Comparison of ENCODE assay signal across 21 cellular contexts in the genomic region with DNA sequence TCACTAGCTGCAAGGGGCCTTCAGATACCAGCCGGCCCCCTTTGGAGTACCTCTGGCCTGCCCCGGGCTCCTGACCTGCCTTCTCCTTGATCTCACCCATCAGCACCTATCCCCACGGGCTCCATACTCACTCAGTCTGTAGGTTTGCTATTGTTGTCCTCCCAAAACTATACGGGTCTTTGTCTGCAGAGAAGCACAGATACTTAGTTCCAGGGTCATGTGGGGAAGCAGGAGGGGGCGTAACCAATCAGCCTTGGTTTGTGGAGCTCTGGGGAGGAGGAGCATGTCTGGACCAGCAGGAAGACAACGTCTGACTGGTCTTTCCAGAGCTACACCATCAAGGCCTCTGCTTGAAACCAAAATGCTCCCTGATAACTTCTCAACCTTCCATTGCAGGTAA. TPM values are rescaled to one million over a fixed set of nuclear protein-coding genes. Genes with fewer than 3 reads are reported as not detected.
DNase-seq lines count a peak whose midpoint lies in the region; ATAC-seq and TF ChIP-seq lines count a peak whose summit lies in the region.
"Had no signal": no experiment of that assay in that cellular context is flagged by ENCODE, and none has a peak within 500 bp of the region (broad histone marks: within the 10 kb centered on the region; RNA-seq: fewer than 3 reads in every experiment).

No MANE protein-coding gene starts in this region.

- H3K9me3 ChIP-seq in HEK293 (ENCODE audit: control insufficient read depth, insufficient read depth, low read depth, low read length): no peaks in the 10 kb centered on the region
- H3K9me3 ChIP-seq: lower lobe of right lung, right atrium auricular region, vagina had no signal

- H3K27me3 Mint-ChIP-seq in activated CD4-positive, alpha-beta T cell treated with anti-CD3 and anti-CD28 coated beads, Interleukin-2, amount 10 ng/mL, durations not matched to agents 24 days and 14 days: no peaks in the 10 kb centered on the region
- no peaks in the 10 kb centered on the region for H3K27me3 Mint-ChIP-seq in activated T-helper 17 cell treated with anti-CD3 and anti-CD28 coated beads, Interleukin-2, amount 50 U/mL, for 72 hours
- H3K27me3 Mint-ChIP-seq in nephron progenitor cell (ENCODE audit: low read depth, poor library complexity): no peaks in the 10 kb centered on the region

- peaks cover 14% of the 10 kb centered on the region for H3K4me1 ChIP-seq in HEK293 (ENCODE audit: control insufficient read depth, insufficient read depth, low read length)
- H3K4me1 ChIP-seq: right atrium auricular region had no signal

- no peak overlapping the region for H3K27ac ChIP-seq in HEK293 (ENCODE audit: extremely low read depth, low read depth, low read length)
- H3K27ac ChIP-seq: lower lobe of right lung, right atrium auricular region had no signal

- intact Hi-C loops in activated CD4-positive, alpha-beta T cell treated with anti-CD3 and anti-CD28 coated beads, Interleukin-2, amount 10 ng/mL, durations not matched to agents 24 days and 14 days (cut with micrococcal nuclease): loop anchor here (1.0 to 5.0 kb wide), 6 partner anchors 14 to 132 kb away; a partner anchor contains a TSS

- H3K36me3 Mint-ChIP-seq in activated CD4-positive, alpha-beta T cell treated with anti-CD3 and anti-CD28 coated beads, Interleukin-2, amount 10 ng/mL, durations not matched to agents 24 days and 14 days (ENCODE audit: low read depth): peaks cover 70% of the 10 kb centered on the region
- H3K36me3 Mint-ChIP-seq in activated T-helper 17 cell treated with anti-CD3 and anti-CD28 coated beads, Interleukin-2, amount 50 U/mL, for 72 hours (ENCODE audit: low read depth): peaks cover 100% of the 10 kb centered on the region
- H3K36me3 Mint-ChIP-seq in nephron progenitor cell (ENCODE audit: low read depth): peaks cover 37% of the 10 kb centered on the region

- no peaks in the 10 kb centered on the region for H3K9me3 Mint-ChIP-seq in activated CD4-positive, alpha-beta T cell treated with anti-CD3 and anti-CD28 coated beads, Interleukin-2, amount 10 ng/mL, durations not matched to agents 24 days and 14 days
- H3K9me3 Mint-ChIP-seq in activated T-helper 17 cell treated with anti-CD3 and anti-CD28 coated beads, Interleukin-2, amount 50 U/mL, for 72 hours: no peaks in the 10 kb centered on the region
- no peaks in the 10 kb centered on the region for H3K9me3 Mint-ChIP-seq in nephron progenitor cell
- H3K9me3 Mint-ChIP-seq: nephron had no signal

- no peak overlapping the region for H3K27ac Mint-ChIP-seq in activated CD4-positive, alpha-beta T cell treated with anti-CD3 and anti-CD28 coated beads, Interleukin-2, amount 10 ng/mL, durations not matched to agents 24 days and 14 days
- peak overlapping the region; percentile 85 for H3K27ac Mint-ChIP-seq in activated T-helper 17 cell treated with anti-CD3 and anti-CD28 coated beads, Interleukin-2, amount 50 U/mL, for 72 hours
- H3K27ac Mint-ChIP-seq in nephron progenitor cell: peak overlapping the region; percentile 87

- no peak overlapping the region for H3K4me3 ChIP-seq in HEK293 (ENCODE audit: low read depth, low read length)
- H3K4me3 ChIP-seq: lower lobe of right lung, right atrium auricular region, vagina had no signal

- TF ChIP-seq CTCF in HEK293 (tag by site-specific recombination; IDR thresholded peaks at IDR 0.05) (no peak), nephron progenitor cell (IDR thresholded peaks at IDR 0.05) (no peak)

- POLR2A ChIA-PET in HEK293 (lab: Yijun Ruan, JAX): interaction anchor here (0.9 to 1.5 kb wide), 2 partner anchors 16 to 89 kb away, joined by 3 to 4 read pairs; a partner anchor contains a TSS

- H3K36me3 ChIP-seq in HEK293 (ENCODE audit: control insufficient read depth in 2 of 2, insufficient read depth in 1 of 2, low read length in 2 of 2): peaks cover 8 to 73% of the 10 kb centered on the region in 2 experiments; a peak in 2 of 3 replicates

- no peak for DNase-seq in activated CD4-positive, alpha-beta T cell treated with anti-CD3 and anti-CD28 coated beads, Interleukin-2, amount 10 ng/mL, durations not matched to agents 24 days and 14 days
- DNase-seq in activated CD4-positive, alpha-beta T cell treated with anti-CD3 and anti-CD28 coated beads for 1 hour: no peak
- no peak for DNase-seq in nephron progenitor cell
- DNase-seq in central memory CD4-positive, alpha-beta T cell: no peak
- DNase-seq: ACHN; activated effector memory CD4-positive, alpha-beta T cell treated with Interleukin-2 at 50 U/mL for 16 hours; COR-L47; GOT3; KBM-7; lower lobe of right lung; NCI-H1417 treated with DMSO at 0.1 percent for 48 hours; NCI-H226 had no signal

- no peak for ATAC-seq in activated T-helper 17 cell treated with anti-CD3 and anti-CD28 coated beads, Interleukin-2, amount 50 U/mL, for 72 hours (replicated peaks)
- ATAC-seq in GM19324 (IDR thresholded peaks at IDR 0.05; ENCODE audit: low FRiP score, unreplicated experiment): no peak
- ATAC-seq in HG03025 (IDR thresholded peaks at IDR 0.05; ENCODE audit: low FRiP score, unreplicated experiment): no peak

- H3K4me3 Mint-ChIP-seq in activated CD4-positive, alpha-beta T cell treated with anti-CD3 and anti-CD28 coated beads, Interleukin-2, amount 10 ng/mL, durations not matched to agents 24 days and 14 days: peak overlapping the region; percentile 27
- H3K4me3 Mint-ChIP-seq in activated T-helper 17 cell treated with anti-CD3 and anti-CD28 coated beads, Interleukin-2, amount 50 U/mL, for 72 hours: peak overlapping the region; percentile 80
- H3K4me3 Mint-ChIP-seq in nephron progenitor cell: no peak overlapping the region
- H3K4me3 Mint-ChIP-seq: nephron had no signal

- H3K4me1 Mint-ChIP-seq in activated CD4-positive, alpha-beta T cell treated with anti-CD3 and anti-CD28 coated beads, Interleukin-2, amount 10 ng/mL, durations not matched to agents 24 days and 14 days: peaks cover 34% of the 10 kb centered on the region
- peaks cover 36% of the 10 kb centered on the region for H3K4me1 Mint-ChIP-seq in activated T-helper 17 cell treated with anti-CD3 and anti-CD28 coated beads, Interleukin-2, amount 50 U/mL, for 72 hours
- peaks cover 33% of the 10 kb centered on the region for H3K4me1 Mint-ChIP-seq in nephron progenitor cell

- CTCF ChIA-PET in HEK293 (lab: Yijun Ruan, JAX): interaction anchor here (0.6 to 1.4 kb wide), 4 partner anchors 11 to 712 kb away, joined by 3 to 4 read pairs (median 3); a partner anchor contains a TSS

TF ChIP-seq in HEK293, 187 proteins besides CTCF, POLR2A, EP300 and RAD21:
- TF ChIP-seq SP2 (tag by site-specific recombination; IDR thresholded peaks at IDR 0.05) (0 out of 2 replicates have a peak, but pooled peaks have one; percentile 8), KLF10 (tag by site-specific recombination; IDR thresholded peaks at IDR 0.05) (no peak)

RNA-seq across cellular contexts. Expression of a gene that starts 15.2 kb away (rescaled TPM):
- 23.0 and 28.5 TPM in 2 replicates for total RNA-seq in activated CD4-positive, alpha-beta T cell treated with anti-CD3 and anti-CD28 coated beads, Interleukin-2, amount 10 ng/mL, durations not matched to agents 24 days and 14 days
- 100 to 1,000 TPM in 1 of 2 donors, 10 to 100 TPM in 1; 74.9 to 242 TPM for total RNA-seq in activated T-helper 17 cell treated with anti-CD3 and anti-CD28 coated beads, Interleukin-2, amount 50 U/mL, for 72 hours

RNA-seq across cellular contexts. Expression of a gene that starts 22.0 kb away (rescaled TPM):
- not detected in 2 replicates for total RNA-seq in activated CD4-positive, alpha-beta T cell treated with anti-CD3 and anti-CD28 coated beads, Interleukin-2, amount 10 ng/mL, durations not matched to agents 24 days and 14 days
- not detected for total RNA-seq in activated T-helper 17 cell treated with anti-CD3 and anti-CD28 coated beads, Interleukin-2, amount 50 U/mL, for 72 hours
- total RNA-seq: glomerular endothelial cell; lower lobe of right lung; T-helper 2 cell treated with Interferon-gamma antibody and Interleukin-4, amounts not matched to agents 100 ng/mL and 5 ng/mL, for 36 hours; vagina had no signal

RNA-seq across cellular contexts. Expression of a gene that starts 57.1 kb away (rescaled TPM):
- 1.6 and 1.8 TPM in 2 replicates for total RNA-seq in activated CD4-positive, alpha-beta T cell treated with anti-CD3 and anti-CD28 coated beads, Interleukin-2, amount 10 ng/mL, durations not matched to agents 24 days and 14 days
- 1 to 10 TPM; 1.5 to 1.7 TPM for total RNA-seq in activated T-helper 17 cell treated with anti-CD3 and anti-CD28 coated beads, Interleukin-2, amount 50 U/mL, for 72 hours

RNA-seq across cellular contexts. Expression of a gene that starts 57.1 kb away (rescaled TPM):
- total RNA-seq in activated CD4-positive, alpha-beta T cell treated with anti-CD3 and anti-CD28 coated beads, Interleukin-2, amount 10 ng/mL, durations not matched to agents 24 days and 14 days: 144 and 150 TPM in 2 replicates
- total RNA-seq in activated T-helper 17 cell treated with anti-CD3 and anti-CD28 coated beads, Interleukin-2, amount 50 U/mL, for 72 hours: 100 to 1,000 TPM in 1 of 2 donors, 10 to 100 TPM in 1; 63.2 to 105 TPM
